In genomic region chr20:37396520-37397075, GRCh38 we compare ENCODE assay signal across 1 cellular context.
TF ChIP-seq lines count a peak whose summit lies in the region.

No MANE protein-coding gene starts in this region.

TF ChIP-seq in HepG2, 621 proteins besides CTCF, POLR2A, EP300 and RAD21 (continued from another document):
- TF ChIP-seq NR2F6 (IDR thresholded peaks at IDR 0.05): no peak
- no peak for TF ChIP-seq NR2F6 (CRISPR knock-in tag; IDR thresholded peaks at IDR 0.05)
- 0 out of 2 replicates have a peak, but pooled peaks have one; percentile 32 for TF ChIP-seq HNRNPL (IDR thresholded peaks at IDR 0.05; ENCODE audit: low read depth, low read length)
